ENCODE assay signal across 12 cellular contexts in the genomic region with DNA sequence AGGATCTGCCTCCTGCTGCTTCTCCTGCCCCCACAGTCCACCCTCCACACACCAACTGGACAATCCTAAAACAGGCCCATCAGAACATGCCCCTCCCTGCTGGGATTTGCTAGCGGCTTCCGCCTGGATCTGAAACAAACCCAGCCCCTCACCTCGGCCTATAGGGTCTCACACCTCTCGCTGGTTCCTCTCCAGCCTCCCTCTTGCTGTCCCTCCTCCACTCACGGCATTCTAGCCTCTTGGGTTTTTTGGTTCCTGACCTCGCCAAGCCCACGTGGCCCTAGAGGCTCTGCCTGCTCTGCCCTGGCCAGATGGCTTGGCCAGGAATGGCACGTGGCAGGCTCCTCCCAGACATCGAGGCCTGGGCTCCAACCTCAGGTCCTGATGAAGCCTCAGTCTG. TPM values are rescaled to one million over a fixed set of nuclear protein-coding genes. Genes with fewer than 3 reads are reported as not detected.
DNase-seq lines count a peak whose midpoint lies in the region; ATAC-seq and TF ChIP-seq lines count a peak whose summit lies in the region.
"Had no signal": no experiment of that assay in that cellular context is flagged by ENCODE, and none has a peak within 500 bp of the region (broad histone marks: within the 10 kb centered on the region; RNA-seq: fewer than 3 reads in every experiment).

No MANE protein-coding gene starts in this region.

- no peaks in the 10 kb centered on the region for H3K9me3 ChIP-seq in muscle layer of duodenum (ENCODE audit: control insufficient read depth in 1 of 2, low read length in 2 of 2)

- no peak for TF ChIP-seq CTCF in brain (conservative IDR thresholded peaks at IDR 0.05)
- no peak for TF ChIP-seq CTCF in foreskin fibroblast (IDR thresholded peaks at IDR 0.05; ENCODE audit: low read depth, low read length)
- TF ChIP-seq CTCF in GM20000 (IDR thresholded peaks at IDR 0.05; ENCODE audit: extremely low read depth, missing control alignments) = no peak

- intact Hi-C loops in left colon (cut with DNase I, micrococcal nuclease) = no loop called here

- peak overlapping the region; percentile 99 to 100 (median 99) for H3K27ac Mint-ChIP-seq in brain
- H3K27ac Mint-ChIP-seq: activated T-helper 2 cell treated with anti-CD3 and anti-CD28 coated beads, Interferon-gamma antibody, Interleukin-2, Interleukin-4, amounts not matched to agents 10 μg/mL and 5 μg/mL and 100 μg/mL, durations not matched to agents 14 hours and 24 hours and 36 hours had no signal

- H3K4me1 Mint-ChIP-seq in brain = peaks cover 92% of the 10 kb centered on the region

- ATAC-seq in left colon = no peak

- H3K9me3 Mint-ChIP-seq in brain = peaks cover 0 to 5% (median 0%) of the 10 kb centered on the region in 5 experiments
- H3K9me3 Mint-ChIP-seq: activated T-helper 2 cell treated with anti-CD3 and anti-CD28 coated beads, Interferon-gamma antibody, Interleukin-2, Interleukin-4, amounts not matched to agents 10 μg/mL and 5 μg/mL and 100 μg/mL, durations not matched to agents 14 hours and 24 hours and 36 hours; CD8-positive, alpha-beta memory T cell had no signal

- H3K36me3 Mint-ChIP-seq in brain = peaks cover 8% of the 10 kb centered on the region

- peak overlapping the region in 2 of 5 experiments; percentile 14 to 27 for H3K4me3 Mint-ChIP-seq in brain

- peaks cover 0 to 3% of the 10 kb centered on the region in 2 donors for H3K36me3 ChIP-seq in muscle layer of duodenum (ENCODE audit: control insufficient read depth in 1 of 2, insufficient read depth in 2 of 2, low read length in 2 of 2)

- DNase-seq in NCI-H2196 (lab: John Stamatoyannopoulos, UW; ENCODE audit: unreplicated experiment) = peak; percentile 66
- DNase-seq in substantia nigra (lab: John Stamatoyannopoulos, UW) = no peak
- no peak for DNase-seq in foreskin fibroblast
- DNase-seq in GM20000 (ENCODE audit: low spot score) = no peak
- DNase-seq in left colon = no peak
- DNase-seq: activated CD4-positive, alpha-beta T cell treated with anti-CD3 and anti-CD28 coated beads for 4 hours; CD8-positive, alpha-beta memory T cell; foreskin melanocyte; SW 1271 had no signal

- H3K4me1 ChIP-seq in muscle layer of duodenum (ENCODE audit: control insufficient read depth in 1 of 2, insufficient read depth in 2 of 2, low read length in 2 of 2) = peaks cover 23 to 71% of the 10 kb centered on the region in 2 donors

- H3K4me3 ChIP-seq in muscle layer of duodenum (ENCODE audit: low read depth in 1 of 2, low read length in 2 of 2) (peak overlapping the region in 1 of 2 donors; percentile 20), foreskin fibroblast (ENCODE audit: low read depth in 1 of 2, low read length in 2 of 2) (no peak overlapping the region)

- no peaks in the 10 kb centered on the region for H3K27me3 ChIP-seq in muscle layer of duodenum (ENCODE audit: low read depth, low read length)

- no peaks in the 10 kb centered on the region for H3K27me3 Mint-ChIP-seq in brain
- H3K27me3 Mint-ChIP-seq: CD8-positive, alpha-beta memory T cell had no signal

- H3K27ac ChIP-seq in muscle layer of duodenum (ENCODE audit: low read length) (peak overlapping the region; percentile 92), substantia nigra (ENCODE audit: low read depth, low read length, poor library complexity, severe bottlenecking) (peak overlapping the region; percentile 76)

RNA-seq across cellular contexts. Expression of a gene that starts 15.7 kb away (rescaled TPM):
- polyA plus RNA-seq in brain (ENCODE audit: insufficient read depth, low read depth, low replicate concordance) = 231 TPM
- 10 to 100 TPM; 21.5 to 28.3 TPM for total RNA-seq in left colon
- polyA plus RNA-seq: CD8-positive, alpha-beta memory T cell had no signal

RNA-seq across cellular contexts. Expression of a gene that starts 55.2 kb away (rescaled TPM):
- polyA plus RNA-seq in brain (ENCODE audit: insufficient read depth, low read depth, low replicate concordance) = 6.7 TPM
- total RNA-seq in left colon = 1 to 10 TPM in 1 of 2 donors, under 1 TPM in 1; 0.89 to 1.5 TPM
- total RNA-seq: activated T-helper 2 cell treated with anti-CD3 and anti-CD28 coated beads, Interferon-gamma antibody, Interleukin-2, Interleukin-4, amounts not matched to agents 10 μg/mL and 5 μg/mL and 100 μg/mL, durations not matched to agents 14 hours and 24 hours and 36 hours; CD8-positive, alpha-beta memory T cell had no signal
- polyA plus RNA-seq: CD8-positive, alpha-beta memory T cell had no signal
